ENCODE assay signal across 1 cellular context in the genomic region with DNA sequence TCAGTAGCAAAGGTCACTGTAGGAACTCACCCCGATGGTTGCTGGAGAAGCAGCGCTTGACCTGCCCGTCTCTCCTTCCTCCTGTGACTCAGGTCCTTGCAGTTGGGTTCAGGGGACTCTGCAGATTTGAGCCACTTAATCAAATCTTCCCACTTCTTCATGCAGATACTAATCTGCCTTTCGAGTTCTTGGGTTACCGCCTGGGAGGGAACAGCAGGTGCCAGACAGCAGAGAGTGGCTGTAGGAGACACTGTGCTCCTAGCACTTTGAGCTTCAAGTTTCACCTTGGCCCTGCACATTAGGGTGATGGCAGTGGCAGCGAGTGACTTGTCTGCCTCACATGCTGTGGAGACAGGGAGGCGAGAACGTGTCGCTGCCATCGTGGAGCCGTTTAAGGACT.
TF ChIP-seq lines count a peak whose summit lies in the region.

No MANE protein-coding gene starts in this region.

TF ChIP-seq in GM23338, 12 proteins besides CTCF, POLR2A, EP300 and RAD21 (continued from another document):
- TF ChIP-seq REST (IDR thresholded peaks at IDR 0.05; ENCODE audit: unreplicated experiment) (no peak), ZNF114 (CRISPR knock-in tag; IDR thresholded peaks at IDR 0.05) (no peak), STAT1 (IDR thresholded peaks at IDR 0.05; ENCODE audit: unreplicated experiment) (no peak), ZNF462 (CRISPR knock-in tag; IDR thresholded peaks at IDR 0.05) (no peak)
TF ChIP-seq in GM23338: peak in this region for 0.
